1 cellular context compared by ENCODE assay signal in genomic region chr5:10762776-10763500, GRCh38.
TF ChIP-seq lines count a peak whose summit lies in the region.

No MANE protein-coding gene starts in this region.

TF ChIP-seq in K562, 482 proteins besides CTCF, POLR2A, EP300 and RAD21 (continued from another document and continues in another):
- TF ChIP-seq RAD51 (IDR thresholded peaks at IDR 0.05; ENCODE audit: borderline replicate concordance, low read depth) = peak; percentile 48; the same call in 1 of the 2 replicates
- TF ChIP-seq, protein P1, sequence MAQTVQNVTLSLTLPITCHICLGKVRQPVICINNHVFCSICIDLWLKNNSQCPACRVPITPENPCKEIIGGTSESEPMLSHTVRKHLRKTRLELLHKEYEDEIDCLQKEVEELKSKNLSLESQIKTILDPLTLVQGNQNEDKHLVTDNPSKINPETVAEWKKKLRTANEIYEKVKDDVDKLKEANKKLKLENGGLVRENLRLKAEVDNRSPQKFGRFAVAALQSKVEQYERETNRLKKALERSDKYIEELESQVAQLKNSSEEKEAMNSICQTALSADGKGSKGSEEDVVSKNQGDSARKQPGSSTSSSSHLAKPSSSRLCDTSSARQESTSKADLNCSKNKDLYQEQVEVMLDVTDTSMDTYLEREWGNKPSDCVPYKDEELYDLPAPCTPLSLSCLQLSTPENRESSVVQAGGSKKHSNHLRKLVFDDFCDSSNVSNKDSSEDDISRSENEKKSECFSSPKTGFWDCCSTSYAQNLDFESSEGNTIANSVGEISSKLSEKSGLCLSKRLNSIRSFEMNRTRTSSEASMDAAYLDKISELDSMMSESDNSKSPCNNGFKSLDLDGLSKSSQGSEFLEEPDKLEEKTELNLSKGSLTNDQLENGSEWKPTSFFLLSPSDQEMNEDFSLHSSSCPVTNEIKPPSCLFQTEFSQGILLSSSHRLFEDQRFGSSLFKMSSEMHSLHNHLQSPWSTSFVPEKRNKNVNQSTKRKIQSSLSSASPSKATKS (CRISPR knock-in tag; IDR thresholded peaks at IDR 0.05) = no peak
- peak; percentile 86 for TF ChIP-seq C11orf30 (IDR thresholded peaks at IDR 0.05; ENCODE audit: low read depth)
- TF ChIP-seq ZBTB12 (CRISPR knock-in tag; IDR thresholded peaks at IDR 0.05) = no peak
- no peak for TF ChIP-seq HNRNPLL (IDR thresholded peaks at IDR 0.05; ENCODE audit: low read depth, low read length, poor library complexity, severe bottlenecking)
- TF ChIP-seq HNRNPL (IDR thresholded peaks at IDR 0.05; ENCODE audit: low read depth, low read length) = no peak
- no peak for TF ChIP-seq MXD1 (CRISPR knock-in tag; IDR thresholded peaks at IDR 0.05; ENCODE audit: borderline replicate concordance, poor library complexity, severe bottlenecking)
- TF ChIP-seq CTCFL (IDR thresholded peaks at IDR 0.05; ENCODE audit: borderline replicate concordance, insufficient read depth, low read depth, low read length, poor library complexity, severe bottlenecking) = no peak
- TF ChIP-seq ZNF589 (CRISPR knock-in tag; IDR thresholded peaks at IDR 0.05; ENCODE audit: low read depth) = peak; percentile 1; the same call in 1 of the 2 replicates
- TF ChIP-seq NFIC (IDR thresholded peaks at IDR 0.05) = peak; percentile 86
- no peak for TF ChIP-seq ZNF695 (CRISPR knock-in tag; IDR thresholded peaks at IDR 0.05)
- TF ChIP-seq, protein P2, sequence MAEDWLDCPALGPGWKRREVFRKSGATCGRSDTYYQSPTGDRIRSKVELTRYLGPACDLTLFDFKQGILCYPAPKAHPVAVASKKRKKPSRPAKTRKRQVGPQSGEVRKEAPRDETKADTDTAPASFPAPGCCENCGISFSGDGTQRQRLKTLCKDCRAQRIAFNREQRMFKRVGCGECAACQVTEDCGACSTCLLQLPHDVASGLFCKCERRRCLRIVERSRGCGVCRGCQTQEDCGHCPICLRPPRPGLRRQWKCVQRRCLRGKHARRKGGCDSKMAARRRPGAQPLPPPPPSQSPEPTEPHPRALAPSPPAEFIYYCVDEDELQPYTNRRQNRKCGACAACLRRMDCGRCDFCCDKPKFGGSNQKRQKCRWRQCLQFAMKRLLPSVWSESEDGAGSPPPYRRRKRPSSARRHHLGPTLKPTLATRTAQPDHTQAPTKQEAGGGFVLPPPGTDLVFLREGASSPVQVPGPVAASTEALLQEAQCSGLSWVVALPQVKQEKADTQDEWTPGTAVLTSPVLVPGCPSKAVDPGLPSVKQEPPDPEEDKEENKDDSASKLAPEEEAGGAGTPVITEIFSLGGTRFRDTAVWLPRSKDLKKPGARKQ (CRISPR knock-in tag; IDR thresholded peaks at IDR 0.05) = no peak
- no peak for TF ChIP-seq HMGN3 (IDR thresholded peaks at IDR 0.05; ENCODE audit: borderline replicate concordance, extremely low read depth, insufficient read length, low read depth, low read length)
- TF ChIP-seq SLC30A9 (CRISPR knock-in tag; IDR thresholded peaks at IDR 0.05) = no peak
- no peak for TF ChIP-seq ELF2 (CRISPR knock-in tag; IDR thresholded peaks at IDR 0.05)
- TF ChIP-seq THRAP3 (IDR thresholded peaks at IDR 0.05; ENCODE audit: borderline replicate concordance) = no peak
- TF ChIP-seq MED1 (CRISPR knock-in tag; IDR thresholded peaks at IDR 0.05; ENCODE audit: borderline replicate concordance) = no peak
- no peak for TF ChIP-seq TBP (optimal IDR thresholded peaks at IDR 0.05; ENCODE audit: low read depth, low read length)
- TF ChIP-seq ZNF217 (CRISPR knock-in tag; IDR thresholded peaks at IDR 0.05) = no peak
- TF ChIP-seq RB1 (IDR thresholded peaks at IDR 0.05; ENCODE audit: low read depth) = no peak
- TF ChIP-seq, protein P3, sequence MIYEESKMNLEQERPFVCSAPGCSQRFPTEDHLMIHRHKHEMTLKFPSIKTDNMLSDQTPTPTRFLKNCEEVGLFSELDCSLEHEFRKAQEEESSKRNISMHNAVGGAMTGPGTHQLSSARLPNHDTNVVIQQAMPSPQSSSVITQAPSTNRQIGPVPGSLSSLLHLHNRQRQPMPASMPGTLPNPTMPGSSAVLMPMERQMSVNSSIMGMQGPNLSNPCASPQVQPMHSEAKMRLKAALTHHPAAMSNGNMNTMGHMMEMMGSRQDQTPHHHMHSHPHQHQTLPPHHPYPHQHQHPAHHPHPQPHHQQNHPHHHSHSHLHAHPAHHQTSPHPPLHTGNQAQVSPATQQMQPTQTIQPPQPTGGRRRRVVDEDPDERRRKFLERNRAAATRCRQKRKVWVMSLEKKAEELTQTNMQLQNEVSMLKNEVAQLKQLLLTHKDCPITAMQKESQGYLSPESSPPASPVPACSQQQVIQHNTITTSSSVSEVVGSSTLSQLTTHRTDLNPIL (CRISPR knock-in tag; IDR thresholded peaks at IDR 0.05) = no peak
- no peak for TF ChIP-seq GATA2 (CRISPR knock-in tag; IDR thresholded peaks at IDR 0.05)
- 0 out of 2 replicates have a peak, but pooled peaks have one; percentile 30 for TF ChIP-seq SMARCA4 (IDR thresholded peaks at IDR 0.05)
- no peak for TF ChIP-seq ZNF146 (CRISPR knock-in tag; IDR thresholded peaks at IDR 0.05; ENCODE audit: unreplicated experiment)
- TF ChIP-seq KDM1A (IDR thresholded peaks at IDR 0.05) = peak; percentile 57 to 69; a peak in 2 of 4 replicates
- TF ChIP-seq, protein P4, sequence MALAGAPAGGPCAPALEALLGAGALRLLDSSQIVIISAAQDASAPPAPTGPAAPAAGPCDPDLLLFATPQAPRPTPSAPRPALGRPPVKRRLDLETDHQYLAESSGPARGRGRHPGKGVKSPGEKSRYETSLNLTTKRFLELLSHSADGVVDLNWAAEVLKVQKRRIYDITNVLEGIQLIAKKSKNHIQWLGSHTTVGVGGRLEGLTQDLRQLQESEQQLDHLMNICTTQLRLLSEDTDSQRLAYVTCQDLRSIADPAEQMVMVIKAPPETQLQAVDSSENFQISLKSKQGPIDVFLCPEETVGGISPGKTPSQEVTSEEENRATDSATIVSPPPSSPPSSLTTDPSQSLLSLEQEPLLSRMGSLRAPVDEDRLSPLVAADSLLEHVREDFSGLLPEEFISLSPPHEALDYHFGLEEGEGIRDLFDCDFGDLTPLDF (CRISPR knock-in tag; IDR thresholded peaks at IDR 0.05) = no peak
- peak in 1 of 2 experiments; percentile 23; a peak in 1 of 4 replicates for TF ChIP-seq ARNT (IDR thresholded peaks at IDR 0.05)
- TF ChIP-seq CCNT2 (IDR thresholded peaks at IDR 0.05; ENCODE audit: borderline replicate concordance, extremely low read depth, insufficient read length, low read depth, low read length) = no peak
- TF ChIP-seq, protein P5, sequence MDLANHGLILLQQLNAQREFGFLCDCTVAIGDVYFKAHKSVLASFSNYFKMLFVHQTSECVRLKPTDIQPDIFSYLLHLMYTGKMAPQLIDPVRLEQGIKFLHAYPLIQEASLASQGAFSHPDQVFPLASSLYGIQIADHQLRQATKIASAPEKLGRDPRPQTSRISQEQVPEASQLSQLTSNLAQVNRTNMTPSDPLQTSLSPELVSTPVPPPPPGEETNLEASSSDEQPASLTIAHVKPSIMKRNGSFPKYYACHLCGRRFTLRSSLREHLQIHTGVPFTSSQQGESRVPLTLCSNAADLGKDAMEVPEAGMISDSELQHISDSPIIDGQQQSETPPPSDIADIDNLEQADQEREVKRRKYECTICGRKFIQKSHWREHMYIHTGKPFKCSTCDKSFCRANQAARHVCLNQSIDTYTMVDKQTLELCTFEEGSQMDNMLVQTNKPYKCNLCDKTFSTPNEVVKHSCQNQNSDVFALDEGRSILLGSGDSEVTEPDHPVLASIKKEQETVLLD (IDR thresholded peaks at IDR 0.05) = no peak
- TF ChIP-seq SREBF2 (CRISPR knock-in tag; IDR thresholded peaks at IDR 0.05) = no peak
- TF ChIP-seq PHB2 (IDR thresholded peaks at IDR 0.05; ENCODE audit: low read depth) = peak; percentile 57; the same call in 1 of the 2 replicates
- TF ChIP-seq ZFP36 (IDR thresholded peaks at IDR 0.05; ENCODE audit: low read depth, low read length, partially characterized antibody) = no peak
- no peak for TF ChIP-seq ZNF431 (CRISPR knock-in tag; IDR thresholded peaks at IDR 0.05)
- TF ChIP-seq, protein P6, sequence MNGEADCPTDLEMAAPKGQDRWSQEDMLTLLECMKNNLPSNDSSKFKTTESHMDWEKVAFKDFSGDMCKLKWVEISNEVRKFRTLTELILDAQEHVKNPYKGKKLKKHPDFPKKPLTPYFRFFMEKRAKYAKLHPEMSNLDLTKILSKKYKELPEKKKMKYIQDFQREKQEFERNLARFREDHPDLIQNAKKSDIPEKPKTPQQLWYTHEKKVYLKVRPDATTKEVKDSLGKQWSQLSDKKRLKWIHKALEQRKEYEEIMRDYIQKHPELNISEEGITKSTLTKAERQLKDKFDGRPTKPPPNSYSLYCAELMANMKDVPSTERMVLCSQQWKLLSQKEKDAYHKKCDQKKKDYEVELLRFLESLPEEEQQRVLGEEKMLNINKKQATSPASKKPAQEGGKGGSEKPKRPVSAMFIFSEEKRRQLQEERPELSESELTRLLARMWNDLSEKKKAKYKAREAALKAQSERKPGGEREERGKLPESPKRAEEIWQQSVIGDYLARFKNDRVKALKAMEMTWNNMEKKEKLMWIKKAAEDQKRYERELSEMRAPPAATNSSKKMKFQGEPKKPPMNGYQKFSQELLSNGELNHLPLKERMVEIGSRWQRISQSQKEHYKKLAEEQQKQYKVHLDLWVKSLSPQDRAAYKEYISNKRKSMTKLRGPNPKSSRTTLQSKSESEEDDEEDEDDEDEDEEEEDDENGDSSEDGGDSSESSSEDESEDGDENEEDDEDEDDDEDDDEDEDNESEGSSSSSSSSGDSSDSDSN (IDR thresholded peaks at IDR 0.05; ENCODE audit: borderline replicate concordance in 1 of 2, low read depth in 2 of 2, low read length in 2 of 2) = no peak
- TF ChIP-seq RBM39 (optimal IDR thresholded peaks at IDR 0.05; ENCODE audit: low read depth, low read length) = peak; percentile 21
- TF ChIP-seq MCM5 (IDR thresholded peaks at IDR 0.05; ENCODE audit: low read depth) = no peak
- no peak for TF ChIP-seq MBD2 (IDR thresholded peaks at IDR 0.05; ENCODE audit: borderline replicate concordance, low read depth)
- no peak for TF ChIP-seq HOXB6 (CRISPR knock-in tag; IDR thresholded peaks at IDR 0.05; ENCODE audit: borderline replicate concordance)
- no peak for TF ChIP-seq ZNF280A (IDR thresholded peaks at IDR 0.05; ENCODE audit: low read depth, partially characterized antibody)
- TF ChIP-seq ZNF785 (CRISPR knock-in tag; IDR thresholded peaks at IDR 0.05) = no peak
- no peak for TF ChIP-seq LARP7 (IDR thresholded peaks at IDR 0.05)
- no peak for TF ChIP-seq OTX1 (CRISPR knock-in tag; IDR thresholded peaks at IDR 0.05)
- no peak for TF ChIP-seq KLF10 (CRISPR knock-in tag; IDR thresholded peaks at IDR 0.05)
- no peak for TF ChIP-seq RBM14 (IDR thresholded peaks at IDR 0.05; ENCODE audit: borderline replicate concordance, insufficient read depth, low read depth, low read length)
- no peak for TF ChIP-seq ZNF445 (CRISPR knock-in tag; IDR thresholded peaks at IDR 0.05; ENCODE audit: low read depth)
- TF ChIP-seq, protein P7, sequence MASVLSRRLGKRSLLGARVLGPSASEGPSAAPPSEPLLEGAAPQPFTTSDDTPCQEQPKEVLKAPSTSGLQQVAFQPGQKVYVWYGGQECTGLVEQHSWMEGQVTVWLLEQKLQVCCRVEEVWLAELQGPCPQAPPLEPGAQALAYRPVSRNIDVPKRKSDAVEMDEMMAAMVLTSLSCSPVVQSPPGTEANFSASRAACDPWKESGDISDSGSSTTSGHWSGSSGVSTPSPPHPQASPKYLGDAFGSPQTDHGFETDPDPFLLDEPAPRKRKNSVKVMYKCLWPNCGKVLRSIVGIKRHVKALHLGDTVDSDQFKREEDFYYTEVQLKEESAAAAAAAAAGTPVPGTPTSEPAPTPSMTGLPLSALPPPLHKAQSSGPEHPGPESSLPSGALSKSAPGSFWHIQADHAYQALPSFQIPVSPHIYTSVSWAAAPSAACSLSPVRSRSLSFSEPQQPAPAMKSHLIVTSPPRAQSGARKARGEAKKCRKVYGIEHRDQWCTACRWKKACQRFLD (CRISPR knock-in tag; IDR thresholded peaks at IDR 0.05) = peak; percentile 9; the same call in 1 of the 2 replicates
- peak; percentile 81 for TF ChIP-seq KLF16 (IDR thresholded peaks at IDR 0.05)
- TF ChIP-seq ZNF282 (CRISPR knock-in tag; IDR thresholded peaks at IDR 0.05) = no peak
- TF ChIP-seq POU5F1 (IDR thresholded peaks at IDR 0.05; ENCODE audit: borderline replicate concordance, low read depth, low read length, partially characterized antibody) = no peak
- TF ChIP-seq MAZ (CRISPR knock-in tag; conservative IDR thresholded peaks at IDR 0.05 in 1 of 2, IDR thresholded peaks at IDR 0.05 in 1 of 2) = peak in 1 of 2 experiments; percentile 27; a peak in 1 of 4 replicates
